Comparison of ENCODE assay signal across 15 cellular contexts in genomic region chrX:34341258-34341657, GRCh38.
DNase-seq lines count a peak whose midpoint lies in the region; ATAC-seq and TF ChIP-seq lines count a peak whose summit lies in the region.
"Had no signal": no experiment of that assay in that cellular context is flagged by ENCODE, and none has a peak within 500 bp of the region (broad histone marks: within the 10 kb centered on the region; RNA-seq: fewer than 3 reads in every experiment).

No MANE protein-coding gene starts in this region.

- DNase-seq in D341Med (ENCODE audit: low spot score) (peak; percentile 4), LNCaP clone FGC (ENCODE audit: low read depth) (no peak), brain microvascular endothelial cell (no peak), left lobe of liver (ENCODE audit: low spot score) (no peak), adrenal gland (no peak)
- DNase-seq: activated CD4-positive, CD25-positive, alpha-beta regulatory T cell treated with anti-CD3 and anti-CD28 coated beads, Interleukin-2, amount 50 U/mL, for 72 hours; NCI-H1105; spleen; stomach; T-helper 17 cell; uterus had no signal

- no peaks in the 10 kb centered on the region for H3K27me3 ChIP-seq in brain microvascular endothelial cell (replicated peaks)
- H3K27me3 ChIP-seq in adrenal gland = no peaks in the 10 kb centered on the region
- H3K27me3 ChIP-seq: gastroesophageal sphincter, spleen, stomach, uterus had no signal

- in situ Hi-C loops in brain microvascular endothelial cell (cut with HindIII; ENCODE audit: low pct_ligation_motif_present, low sequenced_read_pairs) = no loop called here

- H3K27ac ChIP-seq in brain microvascular endothelial cell (no peak overlapping the region), adrenal gland (no peak overlapping the region)
- H3K27ac ChIP-seq: BLaER1 treated with 17β-estradiol and CSF1 and Interleukin-3, amounts not matched to agents 10 nM and 100 nM; gastroesophageal sphincter; spleen; stomach; uterus had no signal

- H3K36me3 ChIP-seq in brain microvascular endothelial cell (replicated peaks) = no peaks in the 10 kb centered on the region
- H3K36me3 ChIP-seq in adrenal gland (replicated peaks in 1 of 2) = no peaks in the 10 kb centered on the region
- H3K36me3 ChIP-seq: BLaER1 treated with 17β-estradiol and CSF1 and Interleukin-3, amounts not matched to agents 10 nM and 100 nM; gastroesophageal sphincter; spleen; stomach; uterus had no signal

- no peak for TF ChIP-seq POLR2A in adrenal gland (IDR thresholded peaks at IDR 0.05)

- no peak overlapping the region for H3K4me3 ChIP-seq in LNCaP clone FGC (ENCODE audit: low read depth, low read length)
- no peak overlapping the region for H3K4me3 ChIP-seq in brain microvascular endothelial cell (ENCODE audit: low read depth, low read length)
- H3K4me3 ChIP-seq in adrenal gland = no peak overlapping the region
- H3K4me3 ChIP-seq: BLaER1 treated with 17β-estradiol and CSF1 and Interleukin-3, amounts not matched to agents 10 nM and 100 nM; gastroesophageal sphincter; spleen; stomach; uterus had no signal

- TF ChIP-seq CTCF in LNCaP clone FGC (IDR thresholded peaks at IDR 0.05; ENCODE audit: control insufficient read depth, extremely low read depth, insufficient read depth) = peak; percentile 19; the same call in 1 of the 2 replicates
- TF ChIP-seq CTCF in brain microvascular endothelial cell (IDR thresholded peaks at IDR 0.05; ENCODE audit: low read depth, low read length, missing control alignments) = peak; percentile 16
- TF ChIP-seq CTCF in adrenal gland (IDR thresholded peaks at IDR 0.05) = no peak

- intact Hi-C loops in adrenal gland (cut with DNase I) = no loop called here

- H3K9me3 ChIP-seq in adrenal gland (replicated peaks in 1 of 3) = no peaks in the 10 kb centered on the region
- H3K9me3 ChIP-seq: gastroesophageal sphincter, uterus had no signal

- ATAC-seq in left lobe of liver (peak; percentile 73), GM21737 (IDR thresholded peaks at IDR 0.05; ENCODE audit: unreplicated experiment) (no peak), HG03342 (IDR thresholded peaks at IDR 0.05; ENCODE audit: unreplicated experiment) (no peak)
- ATAC-seq: gastroesophageal sphincter, T-helper 17 cell had no signal

- H3K4me1 ChIP-seq in adrenal gland (replicated peaks in 1 of 2) = no peaks in the 10 kb centered on the region
- H3K4me1 ChIP-seq: BLaER1 treated with 17β-estradiol and CSF1 and Interleukin-3, amounts not matched to agents 10 nM and 100 nM; gastroesophageal sphincter; spleen; stomach; uterus had no signal

Comparison
In these comparisons a context has a peak if more than half of its experiments do, and no peak if none do; other contexts are left out.
1. CTCF ChIP-seq: peak in LNCaP clone FGC (single experiment) and brain microvascular endothelial cell (single experiment); none in adrenal gland (0 of 6).